ENCODE assay signal across 16 cellular contexts in genomic region chr2:197079414-197079813, GRCh38.
DNase-seq lines count a peak whose midpoint lies in the region; ATAC-seq and TF ChIP-seq lines count a peak whose summit lies in the region.
"Had no signal": no experiment of that assay in that cellular context is flagged by ENCODE, and none has a peak within 500 bp of the region (broad histone marks: within the 10 kb centered on the region; RNA-seq: fewer than 3 reads in every experiment).

No MANE protein-coding gene starts in this region.

- H3K36me3 ChIP-seq in ascending aorta (peaks cover 0 to 3% of the 10 kb centered on the region in 2 donors), tibial artery (peaks cover 0 to 7% (median 0%) of the 10 kb centered on the region in 3 donors)
- H3K36me3 ChIP-seq: thyroid gland had no signal

- DNase-seq in NCI-H524 (lab: John Stamatoyannopoulos, UW) (peak; percentile 19 to 20), NCI-H524 treated with DMSO at 0.1 percent for 48 hours (lab: John Stamatoyannopoulos, UW) (no peak), ascending aorta (ENCODE audit: low spot score in 2 of 2) (peak in 1 of 2 donors; percentile 75), kidney tubule cell (ENCODE audit: low spot score) (peak; percentile 4), tibial artery (no peak), NCI-H2081 (lab: John Stamatoyannopoulos, UW) (no peak), NCI-H1930 (lab: John Stamatoyannopoulos, UW) (no peak)
- DNase-seq: DMS79 treated with DMSO at 0.1 percent for 48 hours, foreskin keratinocyte, H9, natural killer cell, NCI-H1092, thyroid gland had no signal

- intact Hi-C loops in ascending aorta (cut with DNase I) (loop anchor here (5.0 kb wide), 1 partner anchor 152 kb away; the partner anchor contains the start of gene PGAP1), tibial artery (cut with DNase I; ENCODE audit: low total_unique reads) (no loop called here)

- ATAC-seq in GM19395 (IDR thresholded peaks at IDR 0.05; ENCODE audit: unreplicated experiment), result no peak
- ATAC-seq: A549, foreskin keratinocyte, natural killer cell had no signal

- H3K27ac ChIP-seq in ascending aorta, result peak overlapping the region; percentile 67 to 72
- H3K27ac ChIP-seq in tibial artery, result peak overlapping the region; percentile 61 to 74
- H3K27ac ChIP-seq: A549, foreskin keratinocyte, skin epidermis, thyroid gland had no signal

- H3K9me3 ChIP-seq in ascending aorta, result no peaks in the 10 kb centered on the region
- H3K9me3 ChIP-seq in tibial artery, result no peaks in the 10 kb centered on the region
- H3K9me3 ChIP-seq: A549, thyroid gland had no signal

- H3K4me3 ChIP-seq in ascending aorta (no peak overlapping the region), tibial artery (no peak overlapping the region)
- H3K4me3 ChIP-seq: A549, skin epidermis, thyroid gland had no signal

- peaks cover 9 to 31% of the 10 kb centered on the region in 2 donors for H3K4me1 ChIP-seq in ascending aorta
- peaks cover 0 to 52% (median 25%) of the 10 kb centered on the region in 4 donors for H3K4me1 ChIP-seq in tibial artery
- H3K4me1 ChIP-seq: A549, foreskin keratinocyte, thyroid gland had no signal

- H3K27me3 ChIP-seq in ascending aorta (no peaks in the 10 kb centered on the region), tibial artery (no peaks in the 10 kb centered on the region)
- H3K27me3 ChIP-seq: thyroid gland had no signal

- TF ChIP-seq CTCF in ascending aorta (IDR thresholded peaks at IDR 0.05), result no peak
- TF ChIP-seq CTCF in tibial artery (IDR thresholded peaks at IDR 0.05), result no peak

Comparison
In these comparisons a context has a peak if more than half of its experiments do, and no peak if none do; other contexts are left out.
1. DNase-seq: peak in NCI-H524 (2 of 2) and kidney tubule cell (single experiment); none in NCI-H524 treated with DMSO at 0.1 percent for 48 hours (single experiment), tibial artery (0 of 2), NCI-H2081 (0 of 2) and NCI-H1930 (0 of 2).